ENCODE assay signal across 8 cellular contexts in the genomic region with DNA sequence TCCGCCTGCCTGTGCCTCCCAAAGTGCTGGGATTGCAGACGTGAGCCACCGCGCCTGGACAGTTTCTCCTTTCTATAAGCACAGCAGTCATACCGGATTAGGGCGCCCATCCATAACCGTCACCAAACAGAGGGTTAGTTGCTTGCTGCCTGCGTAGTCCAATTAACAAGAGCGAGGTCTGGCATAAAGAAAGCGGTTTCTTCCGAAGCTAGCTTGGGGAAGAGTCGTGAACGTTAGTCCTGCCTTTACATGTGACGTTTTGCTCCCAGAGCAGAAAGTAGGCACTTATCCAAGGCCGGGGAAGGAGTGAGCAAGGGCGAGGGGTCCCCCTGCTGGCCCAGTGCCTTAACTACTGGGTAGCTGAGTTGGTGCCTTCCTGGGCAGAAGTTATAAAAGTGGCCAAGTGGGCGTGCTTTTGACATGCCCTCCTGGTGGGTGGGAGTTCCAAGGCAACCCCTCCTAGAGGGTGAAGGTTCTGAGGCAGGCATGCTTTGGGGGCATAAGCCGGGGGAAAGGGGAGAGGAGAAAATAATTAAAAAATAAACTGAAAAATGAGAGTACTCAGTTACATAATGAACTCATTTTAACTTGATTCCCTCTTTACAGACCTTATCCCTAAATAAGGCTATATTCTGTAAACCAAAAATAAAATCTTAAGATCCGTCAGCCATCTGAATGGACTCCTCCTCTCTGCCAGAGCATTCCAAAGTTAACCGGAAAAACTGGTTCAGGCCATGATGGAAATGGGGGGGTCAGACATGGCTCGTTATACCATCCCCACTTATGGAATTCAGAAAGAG.
DNase-seq lines count a peak whose midpoint lies in the region; ATAC-seq and TF ChIP-seq lines count a peak whose summit lies in the region.

No MANE protein-coding gene starts in this region.

- ATAC-seq in HG03159 (IDR thresholded peaks at IDR 0.05; ENCODE audit: unreplicated experiment) (peak; percentile 65), memory B cell (ENCODE audit: low read depth) (peak; percentile 86)

- CTCF ChIA-PET in activated CD4-positive, alpha-beta memory T cell treated with anti-CD3 and anti-CD28 coated beads for 36 hours (lab: Charles Lee): interaction anchor here (0.6 to 4.0 kb wide), 16 partner anchors 11 to 276 kb away, joined by 3 to 53 read pairs (median 4); a partner anchor contains a TSS

- H3K4me1 Mint-ChIP-seq in activated CD4-positive, alpha-beta memory T cell treated with anti-CD3 and anti-CD28 coated beads for 36 hours (ENCODE audit: low read depth): peaks cover 8% of the 10 kb centered on the region
- peaks cover 6% of the 10 kb centered on the region for H3K4me1 Mint-ChIP-seq in memory B cell

- intact Hi-C loops in activated CD4-positive, alpha-beta memory T cell treated with anti-CD3 and anti-CD28 coated beads for 36 hours (cut with micrococcal nuclease): loop anchor here (1.0 kb wide), 1 partner anchor 249 kb away; no protein-coding TSS in a partner anchor

- peak; percentile 97 for TF ChIP-seq CTCF in GM12873 (IDR thresholded peaks at IDR 0.05; ENCODE audit: insufficient read depth, low read depth, low read length, missing control alignments)

- POLR2A ChIA-PET in activated CD4-positive, alpha-beta memory T cell treated with anti-CD3 and anti-CD28 coated beads for 36 hours (lab: Charles Lee): no interaction called here

- H3K36me3 Mint-ChIP-seq in activated CD4-positive, alpha-beta memory T cell treated with anti-CD3 and anti-CD28 coated beads for 36 hours: no peaks in the 10 kb centered on the region
- H3K36me3 Mint-ChIP-seq in memory B cell: peaks cover 6% of the 10 kb centered on the region

- no peak overlapping the region for H3K4me3 Mint-ChIP-seq in activated CD4-positive, alpha-beta memory T cell treated with anti-CD3 and anti-CD28 coated beads for 36 hours
- no peak overlapping the region for H3K4me3 Mint-ChIP-seq in memory B cell

- H3K27ac Mint-ChIP-seq in activated CD4-positive, alpha-beta memory T cell treated with anti-CD3 and anti-CD28 coated beads for 36 hours: no peak overlapping the region
- no peak overlapping the region for H3K27ac Mint-ChIP-seq in memory B cell

- DNase-seq in NCI-H526 treated with DMSO at 0.1 percent for 48 hours (lab: John Stamatoyannopoulos, UW): peak; percentile 56
- DNase-seq in activated CD4-positive, alpha-beta memory T cell treated with anti-CD3 and anti-CD28 coated beads for 36 hours: peak; percentile 81
- DNase-seq in effector CD4-positive, alpha-beta T cell: peak; percentile 58
- peak; percentile 60 to 66 for DNase-seq in memory B cell (ENCODE audit: low spot score in 2 of 2)
- peak; percentile 50 to 74 (median 60) for DNase-seq in stimulated activated CD4-positive, alpha-beta T cell treated with anti-CD3 and anti-CD28 coated beads, TNF-alpha, amount 100 ng/mL, for 24 hours (ENCODE audit: low read depth in 3 of 3)
- DNase-seq in KG1 (lab: John Stamatoyannopoulos, UW): no peak

- H3K9me3 Mint-ChIP-seq in activated CD4-positive, alpha-beta memory T cell treated with anti-CD3 and anti-CD28 coated beads for 36 hours: no peaks in the 10 kb centered on the region
- H3K9me3 Mint-ChIP-seq in memory B cell: no peaks in the 10 kb centered on the region

- H3K27me3 Mint-ChIP-seq in activated CD4-positive, alpha-beta memory T cell treated with anti-CD3 and anti-CD28 coated beads for 36 hours: no peaks in the 10 kb centered on the region
- H3K27me3 Mint-ChIP-seq in memory B cell: no peaks in the 10 kb centered on the region
